1 cellular context compared by ENCODE assay signal in genomic region chr4:109886303-109886702, GRCh38.
TF ChIP-seq lines count a peak whose summit lies in the region.

No MANE protein-coding gene starts in this region.

TF ChIP-seq in K562, 482 proteins besides CTCF, POLR2A, EP300 and RAD21:
- TF ChIP-seq CBFA2T3 (IDR thresholded peaks at IDR 0.05) (peak; percentile 8; the same call in 1 of the 2 replicates), SMAD4 (CRISPR knock-in tag; conservative IDR thresholded peaks at IDR 0.05) (0 out of 2 replicates have a peak, but pooled peaks have one; percentile 10), ZNF507 (tag; conservative IDR thresholded peaks at IDR 0.05) (no peak), TCF3 (CRISPR knock-in tag; IDR thresholded peaks at IDR 0.05) (peak; percentile 65), ZBTB40 (IDR thresholded peaks at IDR 0.05) (no peak), ZBTB40 (CRISPR knock-in tag; IDR thresholded peaks at IDR 0.05) (no peak), ZNF584 (CRISPR knock-in tag; IDR thresholded peaks at IDR 0.05; ENCODE audit: low read depth) (no peak), CEBPB (tag; IDR thresholded peaks at IDR 0.05) (0 out of 2 replicates have a peak, but pooled peaks have one; percentile 30), ZNF696 (CRISPR knock-in tag; conservative IDR thresholded peaks at IDR 0.05) (no peak), TAL1 (IDR thresholded peaks at IDR 0.05) (peak; percentile 15; the same call in 1 of the 2 replicates), ZBTB11 (CRISPR knock-in tag; IDR thresholded peaks at IDR 0.05) (no peak)
